8 cellular contexts compared by ENCODE assay signal in the genomic region with DNA sequence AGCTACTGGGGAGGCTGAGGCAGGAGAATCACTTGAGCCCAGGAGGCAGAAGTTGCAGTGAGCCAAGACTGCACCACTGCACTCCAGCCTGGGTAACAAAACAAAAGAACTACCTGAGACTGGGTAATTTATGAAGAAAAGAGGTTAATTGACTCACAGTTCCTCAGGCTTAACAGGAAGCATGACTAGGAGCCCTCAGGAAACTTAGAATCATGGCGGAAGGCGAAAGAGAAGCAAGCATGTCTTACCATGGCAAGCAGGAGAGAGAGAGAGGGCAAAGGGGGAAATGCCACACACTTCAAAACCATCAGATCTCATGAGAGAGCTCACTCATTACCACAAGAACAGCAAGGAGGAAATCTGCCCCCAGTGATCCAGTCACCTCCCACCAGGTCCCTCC. TPM values are rescaled to one million over a fixed set of nuclear protein-coding genes. Genes with fewer than 3 reads are reported as not detected.
DNase-seq lines count a peak whose midpoint lies in the region; ATAC-seq and TF ChIP-seq lines count a peak whose summit lies in the region.
"Not testable (repeated sequence)": the region's sequence is repeated elsewhere in the genome, so short reads cannot be mapped to it uniquely, and the experiment has no call there.

No MANE protein-coding gene starts in this region.

- H3K9me3 ChIP-seq in T-helper 17 cell (ENCODE audit: control insufficient read depth, low read length, poor library complexity, severe bottlenecking); neutrophil: not testable (repeated sequence)

- POLR2A ChIA-PET in activated CD8-positive, alpha-beta T cell treated with anti-CD3 and anti-CD28 coated beads for 36 hours (lab: Charles Lee) = interaction anchor here (0.6 to 1.1 kb wide), 3 partner anchors 57 to 123 kb away, joined by 3 read pairs; a partner anchor contains a TSS
- POLR2A ChIA-PET in MCF 10A (lab: Yijun Ruan, JAX) = not testable (repeated sequence)

- intact Hi-C loops in activated CD8-positive, alpha-beta T cell treated with anti-CD3 and anti-CD28 coated beads for 36 hours (cut with micrococcal nuclease); MCF 10A (cut with micrococcal nuclease): not testable (repeated sequence)

- H3K36me3 ChIP-seq in neutrophil = peaks cover 15% of the 10 kb centered on the region

- peak; percentile 57 for DNase-seq in ELR (ENCODE audit: low read depth)
- DNase-seq in T-helper 17 cell; activated CD8-positive, alpha-beta T cell treated with anti-CD3 and anti-CD28 coated beads for 36 hours; MCF 10A (ENCODE audit: unreplicated experiment): not testable (repeated sequence)
- DNase-seq in epithelial cell of esophagus (ENCODE audit: low read depth) = peak; percentile 59

- H3K4me1 ChIP-seq in neutrophil (ENCODE audit: control insufficient read depth in 1 of 2, insufficient read depth in 1 of 2, low read depth in 1 of 2, low read length in 1 of 2) = peaks cover 21 to 37% of the 10 kb centered on the region in 2 experiments

- not testable (repeated sequence) for TF ChIP-seq CTCF in activated CD8-positive, alpha-beta T cell treated with anti-CD3 and anti-CD28 coated beads for 36 hours (IDR thresholded peaks at IDR 0.05); MCF 10A (IDR thresholded peaks at IDR 0.05; ENCODE audit: unreplicated experiment); epithelial cell of esophagus (IDR thresholded peaks at IDR 0.05; ENCODE audit: insufficient read depth, low read depth, low read length, missing control alignments); neutrophil (IDR thresholded peaks at IDR 0.05)

- not testable (repeated sequence) for H3K27me3 ChIP-seq in neutrophil

- peak overlapping the region; percentile 83 for H3K27ac ChIP-seq in neutrophil

- H3K4me1 Mint-ChIP-seq in T-helper 17 cell = peaks cover 11% of the 10 kb centered on the region
- not testable (repeated sequence) for H3K4me1 Mint-ChIP-seq in activated CD8-positive, alpha-beta T cell treated with anti-CD3 and anti-CD28 coated beads for 36 hours (ENCODE audit: low read depth); MCF 10A (ENCODE audit: insufficient read depth, unreplicated experiment)
- peaks cover 15% of the 10 kb centered on the region for H3K4me1 Mint-ChIP-seq in activated T-helper 17 cell treated with anti-CD3 and anti-CD28 coated beads, Interleukin-2, amount 50 U/mL, for 72 hours
- H3K4me1 Mint-ChIP-seq in stimulated activated naive CD8-positive, alpha-beta T cell treated with anti-CD3 and anti-CD28 coated beads, Interleukin-15, Interleukin-2, amounts not matched to agents 100 ng/mL and 50 ng/mL, for 24 hours (ENCODE audit: low read depth) = peaks cover 16% of the 10 kb centered on the region

- not testable (repeated sequence) for H3K9me3 Mint-ChIP-seq in activated CD8-positive, alpha-beta T cell treated with anti-CD3 and anti-CD28 coated beads for 36 hours; activated T-helper 17 cell treated with anti-CD3 and anti-CD28 coated beads, Interleukin-2, amount 50 U/mL, for 72 hours; MCF 10A (ENCODE audit: unreplicated experiment); stimulated activated naive CD8-positive, alpha-beta T cell treated with anti-CD3 and anti-CD28 coated beads, Interleukin-15, Interleukin-2, amounts not matched to agents 100 ng/mL and 50 ng/mL, for 24 hours

- CTCF ChIA-PET in activated CD8-positive, alpha-beta T cell treated with anti-CD3 and anti-CD28 coated beads for 36 hours (lab: Charles Lee) = interaction anchor here (4.1 to 5.2 kb wide), 2 partner anchors 7 to 79 kb away, joined by 17 to 29 read pairs; no protein-coding TSS in a partner anchor
- CTCF ChIA-PET in MCF 10A (lab: Yijun Ruan, JAX) = interaction anchor here (0.7 kb wide), 1 partner anchor 63 kb away, joined by 4 read pairs; no protein-coding TSS in a partner anchor

- not testable (repeated sequence) for H3K4me3 ChIP-seq in epithelial cell of esophagus (ENCODE audit: low read length); neutrophil (ENCODE audit: low read depth in 1 of 2, low read length in 1 of 2)

- ATAC-seq in T-helper 17 cell = not testable (repeated sequence)
- ATAC-seq in activated CD8-positive, alpha-beta T cell treated with anti-CD3 and anti-CD28 coated beads for 36 hours = peak; percentile 60
- ATAC-seq in activated T-helper 17 cell treated with anti-CD3 and anti-CD28 coated beads, Interleukin-2, amount 50 U/mL, for 72 hours (replicated peaks) = peak; percentile 89

- H3K27ac Mint-ChIP-seq in T-helper 17 cell (peak overlapping the region; percentile 82), MCF 10A (ENCODE audit: low read depth, unreplicated experiment) (peak overlapping the region; percentile 73)
- peak overlapping the region; percentile 40 for H3K27ac Mint-ChIP-seq in activated CD8-positive, alpha-beta T cell treated with anti-CD3 and anti-CD28 coated beads for 36 hours
- H3K27ac Mint-ChIP-seq in activated T-helper 17 cell treated with anti-CD3 and anti-CD28 coated beads, Interleukin-2, amount 50 U/mL, for 72 hours = peak overlapping the region; percentile 91
- H3K27ac Mint-ChIP-seq in stimulated activated naive CD8-positive, alpha-beta T cell treated with anti-CD3 and anti-CD28 coated beads, Interleukin-15, Interleukin-2, amounts not matched to agents 100 ng/mL and 50 ng/mL, for 24 hours = peak overlapping the region; percentile 65

- not testable (repeated sequence) for BruUV-seq in MCF 10A (replicated peaks; lab: Mats Ljungman, UMichigan)

- H3K36me3 Mint-ChIP-seq in T-helper 17 cell (ENCODE audit: low read depth) (peaks cover 11% of the 10 kb centered on the region), MCF 10A (ENCODE audit: insufficient read depth, unreplicated experiment) (peaks cover 57% of the 10 kb centered on the region)
- H3K36me3 Mint-ChIP-seq in activated CD8-positive, alpha-beta T cell treated with anti-CD3 and anti-CD28 coated beads for 36 hours (ENCODE audit: low read depth) = peaks cover 12% of the 10 kb centered on the region
- H3K36me3 Mint-ChIP-seq in activated T-helper 17 cell treated with anti-CD3 and anti-CD28 coated beads, Interleukin-2, amount 50 U/mL, for 72 hours (ENCODE audit: low read depth) = peaks cover 81% of the 10 kb centered on the region
- peaks cover 46% of the 10 kb centered on the region for H3K36me3 Mint-ChIP-seq in stimulated activated naive CD8-positive, alpha-beta T cell treated with anti-CD3 and anti-CD28 coated beads, Interleukin-15, Interleukin-2, amounts not matched to agents 100 ng/mL and 50 ng/mL, for 24 hours (ENCODE audit: low read depth)

- not testable (repeated sequence) for H3K27me3 Mint-ChIP-seq in T-helper 17 cell; activated CD8-positive, alpha-beta T cell treated with anti-CD3 and anti-CD28 coated beads for 36 hours; activated T-helper 17 cell treated with anti-CD3 and anti-CD28 coated beads, Interleukin-2, amount 50 U/mL, for 72 hours; MCF 10A (ENCODE audit: insufficient read depth, unreplicated experiment); stimulated activated naive CD8-positive, alpha-beta T cell treated with anti-CD3 and anti-CD28 coated beads, Interleukin-15, Interleukin-2, amounts not matched to agents 100 ng/mL and 50 ng/mL, for 24 hours

- H3K4me3 Mint-ChIP-seq in T-helper 17 cell = peak overlapping the region; percentile 7
- H3K4me3 Mint-ChIP-seq in activated CD8-positive, alpha-beta T cell treated with anti-CD3 and anti-CD28 coated beads for 36 hours; MCF 10A (ENCODE audit: unreplicated experiment); stimulated activated naive CD8-positive, alpha-beta T cell treated with anti-CD3 and anti-CD28 coated beads, Interleukin-15, Interleukin-2, amounts not matched to agents 100 ng/mL and 50 ng/mL, for 24 hours: not testable (repeated sequence)
- peak overlapping the region; percentile 48 for H3K4me3 Mint-ChIP-seq in activated T-helper 17 cell treated with anti-CD3 and anti-CD28 coated beads, Interleukin-2, amount 50 U/mL, for 72 hours

RNA-seq across cellular contexts. Expression of a gene that starts 24.2 kb away (rescaled TPM):
- total RNA-seq in T-helper 17 cell (1 to 10 TPM; 4.6 to 5.5 TPM), MCF 10A (2022) (20.9 and 23.2 TPM in 2 replicates)
- total RNA-seq in activated CD8-positive, alpha-beta T cell treated with anti-CD3 and anti-CD28 coated beads for 36 hours = 10 to 100 TPM in 1 of 2 experiments, 1 to 10 TPM in 1; 9.7 to 10.9 TPM
- 10 to 100 TPM in 1 of 2 donors, 1 to 10 TPM in 1; 8.2 to 13.1 TPM for total RNA-seq in activated T-helper 17 cell treated with anti-CD3 and anti-CD28 coated beads, Interleukin-2, amount 50 U/mL, for 72 hours

RNA-seq across cellular contexts. Expression of a gene that starts 56.8 kb away (rescaled TPM):
- 100 to 1,000 TPM; 130 to 134 TPM for total RNA-seq in T-helper 17 cell
- 100 to 1,000 TPM; 192 to 194 TPM for total RNA-seq in activated CD8-positive, alpha-beta T cell treated with anti-CD3 and anti-CD28 coated beads for 36 hours
- 100 to 1,000 TPM in 1 of 2 donors, 10 to 100 TPM in 1; 77.8 to 176 TPM for total RNA-seq in activated T-helper 17 cell treated with anti-CD3 and anti-CD28 coated beads, Interleukin-2, amount 50 U/mL, for 72 hours
- 144 and 216 TPM in 2 replicates for total RNA-seq in MCF 10A (2022)

Comparison
In these comparisons a context has a peak if more than half of its experiments do, and no peak if none do; other contexts are left out.
1. H3K27ac Mint-ChIP-seq: peak in every context shown above with its lines; median percentile 91 in activated T-helper 17 cell treated with anti-CD3 and anti-CD28 coated beads, Interleukin-2, amount 50 U/mL, for 72 hours; 82 in T-helper 17 cell; 73 in MCF 10A; 65 in stimulated activated naive CD8-positive, alpha-beta T cell treated with anti-CD3 and anti-CD28 coated beads, Interleukin-15, Interleukin-2, amounts not matched to agents 100 ng/mL and 50 ng/mL, for 24 hours; 40 in activated CD8-positive, alpha-beta T cell treated with anti-CD3 and anti-CD28 coated beads for 36 hours.